1 cellular context compared by ENCODE assay signal in the genomic region with DNA sequence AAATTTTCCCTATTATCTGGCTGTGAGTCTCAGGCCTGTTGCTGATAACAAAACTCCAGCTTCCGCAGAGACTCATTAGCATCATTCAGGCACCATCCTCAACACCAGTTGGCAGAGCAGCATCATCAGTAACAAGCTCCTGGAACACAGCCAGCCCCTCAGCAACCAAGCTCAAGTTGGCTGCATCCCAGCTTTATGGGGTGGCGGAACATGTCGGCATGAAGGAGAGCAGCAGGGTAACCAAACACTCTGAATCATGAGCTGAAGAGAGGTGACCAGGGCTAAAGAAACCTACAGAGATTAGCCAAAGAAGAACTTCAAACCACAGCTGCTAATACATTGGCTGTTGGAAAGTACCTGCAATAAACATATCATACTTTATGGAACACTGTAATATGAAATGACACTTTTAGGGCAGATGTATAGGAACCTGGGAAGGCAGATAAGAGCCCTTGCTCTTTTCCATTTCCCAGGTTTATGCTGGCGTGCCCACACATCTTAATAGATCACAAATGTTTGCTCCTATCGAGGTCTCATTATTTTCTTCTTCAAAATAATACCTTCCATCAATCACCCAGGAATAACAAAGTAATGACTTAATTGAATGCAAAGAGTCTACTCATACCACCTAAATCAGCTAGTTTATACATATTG.
A peak's percentile ranks its signal among the peaks of the same experiment; 100 is the strongest.
TF ChIP-seq lines count a peak whose summit lies in the region.

No MANE protein-coding gene starts in this region.

TF ChIP-seq in HEK293, 187 proteins besides CTCF, POLR2A, EP300 and RAD21 (continued from another document and continues in another):
- TF ChIP-seq INSM2 (tag by site-specific recombination; IDR thresholded peaks at IDR 0.05) (no peak), MEIS1 (CRISPR knock-in tag; IDR thresholded peaks at IDR 0.05; ENCODE audit: borderline replicate concordance) (no peak), REPIN1 (tag by site-specific recombination; IDR thresholded peaks at IDR 0.05; ENCODE audit: low read depth) (no peak), ZBTB8A (tag by site-specific recombination; IDR thresholded peaks at IDR 0.05) (no peak), ZNF16 (tag by site-specific recombination; IDR thresholded peaks at IDR 0.05; ENCODE audit: low read depth) (no peak), PATZ1 (tag by site-specific recombination; IDR thresholded peaks at IDR 0.05) (0 out of 2 replicates have a peak, but pooled peaks have one; percentile 14), ZNF558 (tag by site-specific recombination; IDR thresholded peaks at IDR 0.05) (no peak), ZNF133 (tag by site-specific recombination; IDR thresholded peaks at IDR 0.05) (no peak), ZNF654 (tag by site-specific recombination; IDR thresholded peaks at IDR 0.05; ENCODE audit: low read depth) (no peak), ZNF221 (tag by site-specific recombination; IDR thresholded peaks at IDR 0.05; ENCODE audit: borderline replicate concordance) (no peak), ZNF239 (tag by site-specific recombination; IDR thresholded peaks at IDR 0.05) (no peak), TRIM28 (IDR thresholded peaks at IDR 0.05; ENCODE audit: borderline replicate concordance, low read length) (no peak), SP7 (tag by site-specific recombination; IDR thresholded peaks at IDR 0.05) (no peak), ZNF223 (tag by site-specific recombination; IDR thresholded peaks at IDR 0.05) (no peak), ZBTB21 (tag by site-specific recombination; IDR thresholded peaks at IDR 0.05) (no peak), SETDB1 (IDR thresholded peaks at IDR 0.05; ENCODE audit: insufficient read length, low read length) (no peak), KLF9 (tag by site-specific recombination; IDR thresholded peaks at IDR 0.05; ENCODE audit: low read depth) (no peak), ZNF274 (IDR thresholded peaks at IDR 0.05; ENCODE audit: low read length) (no peak), ZNF274 (tag by site-specific recombination; IDR thresholded peaks at IDR 0.05; ENCODE audit: borderline replicate concordance) (no peak), ZBTB1 (tag by site-specific recombination; IDR thresholded peaks at IDR 0.05) (no peak), ZNF423 (tag by site-specific recombination; IDR thresholded peaks at IDR 0.05) (no peak), ZNF426 (tag by site-specific recombination; IDR thresholded peaks at IDR 0.05) (no peak), BCL6B (tag by site-specific recombination; IDR thresholded peaks at IDR 0.05) (no peak), ZBTB17 (tag by site-specific recombination; IDR thresholded peaks at IDR 0.05) (peak; percentile 62; the same call in 1 of the 2 replicates), ZNF157 (tag by site-specific recombination; IDR thresholded peaks at IDR 0.05) (no peak), WT1 (tag by site-specific recombination; IDR thresholded peaks at IDR 0.05) (no peak), MYNN (tag by site-specific recombination; IDR thresholded peaks at IDR 0.05; ENCODE audit: borderline replicate concordance) (no peak), ZNF513 (tag by site-specific recombination; IDR thresholded peaks at IDR 0.05) (no peak), ZNF837 (tag by site-specific recombination; IDR thresholded peaks at IDR 0.05) (no peak), ZNF184 (tag by site-specific recombination; IDR thresholded peaks at IDR 0.05) (no peak), SCRT1 (tag by site-specific recombination; IDR thresholded peaks at IDR 0.05; ENCODE audit: borderline replicate concordance) (peak; percentile 28; the same call in 1 of the 2 replicates), ZNF114 (tag by site-specific recombination; IDR thresholded peaks at IDR 0.05) (no peak), ZNF138 (tag by site-specific recombination; IDR thresholded peaks at IDR 0.05; ENCODE audit: borderline replicate concordance) (no peak), ZNF211 (tag by site-specific recombination; IDR thresholded peaks at IDR 0.05; ENCODE audit: low read depth) (no peak), ZNF404 (tag by site-specific recombination; IDR thresholded peaks at IDR 0.05) (no peak), ZNF473 (tag by site-specific recombination; IDR thresholded peaks at IDR 0.05) (no peak), ZNF488 (tag by site-specific recombination; IDR thresholded peaks at IDR 0.05) (no peak), ZIC2 (tag by site-specific recombination; IDR thresholded peaks at IDR 0.05) (0 out of 2 replicates have a peak, but pooled peaks have one; percentile 22), ZNF529 (tag by site-specific recombination; IDR thresholded peaks at IDR 0.05; ENCODE audit: insufficient replicate concordance) (no peak), SCRT2 (tag by site-specific recombination; IDR thresholded peaks at IDR 0.05) (peak; percentile 86), ZNF37A (tag by site-specific recombination; IDR thresholded peaks at IDR 0.05) (no peak), ZNF266 (tag by site-specific recombination; IDR thresholded peaks at IDR 0.05; ENCODE audit: low read depth) (no peak), ZNF76 (tag by site-specific recombination; IDR thresholded peaks at IDR 0.05; ENCODE audit: borderline replicate concordance, low read depth) (no peak), ZBTB20 (tag by site-specific recombination; IDR thresholded peaks at IDR 0.05) (no peak), OVOL3 (tag by site-specific recombination; IDR thresholded peaks at IDR 0.05) (no peak)
- TF ChIP-seq, protein P1, sequence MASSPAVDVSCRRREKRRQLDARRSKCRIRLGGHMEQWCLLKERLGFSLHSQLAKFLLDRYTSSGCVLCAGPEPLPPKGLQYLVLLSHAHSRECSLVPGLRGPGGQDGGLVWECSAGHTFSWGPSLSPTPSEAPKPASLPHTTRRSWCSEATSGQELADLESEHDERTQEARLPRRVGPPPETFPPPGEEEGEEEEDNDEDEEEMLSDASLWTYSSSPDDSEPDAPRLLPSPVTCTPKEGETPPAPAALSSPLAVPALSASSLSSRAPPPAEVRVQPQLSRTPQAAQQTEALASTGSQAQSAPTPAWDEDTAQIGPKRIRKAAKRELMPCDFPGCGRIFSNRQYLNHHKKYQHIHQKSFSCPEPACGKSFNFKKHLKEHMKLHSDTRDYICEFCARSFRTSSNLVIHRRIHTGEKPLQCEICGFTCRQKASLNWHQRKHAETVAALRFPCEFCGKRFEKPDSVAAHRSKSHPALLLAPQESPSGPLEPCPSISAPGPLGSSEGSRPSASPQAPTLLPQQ (tag by site-specific recombination; IDR thresholded peaks at IDR 0.05): no peak
- TF ChIP-seq, protein P2, sequence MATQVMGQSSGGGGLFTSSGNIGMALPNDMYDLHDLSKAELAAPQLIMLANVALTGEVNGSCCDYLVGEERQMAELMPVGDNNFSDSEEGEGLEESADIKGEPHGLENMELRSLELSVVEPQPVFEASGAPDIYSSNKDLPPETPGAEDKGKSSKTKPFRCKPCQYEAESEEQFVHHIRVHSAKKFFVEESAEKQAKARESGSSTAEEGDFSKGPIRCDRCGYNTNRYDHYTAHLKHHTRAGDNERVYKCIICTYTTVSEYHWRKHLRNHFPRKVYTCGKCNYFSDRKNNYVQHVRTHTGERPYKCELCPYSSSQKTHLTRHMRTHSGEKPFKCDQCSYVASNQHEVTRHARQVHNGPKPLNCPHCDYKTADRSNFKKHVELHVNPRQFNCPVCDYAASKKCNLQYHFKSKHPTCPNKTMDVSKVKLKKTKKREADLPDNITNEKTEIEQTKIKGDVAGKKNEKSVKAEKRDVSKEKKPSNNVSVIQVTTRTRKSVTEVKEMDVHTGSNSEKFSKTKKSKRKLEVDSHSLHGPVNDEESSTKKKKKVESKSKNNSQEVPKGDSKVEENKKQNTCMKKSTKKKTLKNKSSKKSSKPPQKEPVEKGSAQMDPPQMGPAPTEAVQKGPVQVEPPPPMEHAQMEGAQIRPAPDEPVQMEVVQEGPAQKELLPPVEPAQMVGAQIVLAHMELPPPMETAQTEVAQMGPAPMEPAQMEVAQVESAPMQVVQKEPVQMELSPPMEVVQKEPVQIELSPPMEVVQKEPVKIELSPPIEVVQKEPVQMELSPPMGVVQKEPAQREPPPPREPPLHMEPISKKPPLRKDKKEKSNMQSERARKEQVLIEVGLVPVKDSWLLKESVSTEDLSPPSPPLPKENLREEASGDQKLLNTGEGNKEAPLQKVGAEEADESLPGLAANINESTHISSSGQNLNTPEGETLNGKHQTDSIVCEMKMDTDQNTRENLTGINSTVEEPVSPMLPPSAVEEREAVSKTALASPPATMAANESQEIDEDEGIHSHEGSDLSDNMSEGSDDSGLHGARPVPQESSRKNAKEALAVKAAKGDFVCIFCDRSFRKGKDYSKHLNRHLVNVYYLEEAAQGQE (tag by site-specific recombination; IDR thresholded peaks at IDR 0.05): no peak
- TF ChIP-seq, protein P3, sequence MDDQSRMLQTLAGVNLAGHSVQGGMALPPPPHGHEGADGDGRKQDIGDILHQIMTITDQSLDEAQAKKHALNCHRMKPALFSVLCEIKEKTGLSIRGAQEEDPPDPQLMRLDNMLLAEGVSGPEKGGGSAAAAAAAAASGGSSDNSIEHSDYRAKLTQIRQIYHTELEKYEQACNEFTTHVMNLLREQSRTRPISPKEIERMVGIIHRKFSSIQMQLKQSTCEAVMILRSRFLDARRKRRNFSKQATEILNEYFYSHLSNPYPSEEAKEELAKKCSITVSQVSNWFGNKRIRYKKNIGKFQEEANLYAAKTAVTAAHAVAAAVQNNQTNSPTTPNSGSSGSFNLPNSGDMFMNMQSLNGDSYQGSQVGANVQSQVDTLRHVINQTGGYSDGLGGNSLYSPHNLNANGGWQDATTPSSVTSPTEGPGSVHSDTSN (CRISPR knock-in tag; IDR thresholded peaks at IDR 0.05): no peak
- TF ChIP-seq, protein P4, sequence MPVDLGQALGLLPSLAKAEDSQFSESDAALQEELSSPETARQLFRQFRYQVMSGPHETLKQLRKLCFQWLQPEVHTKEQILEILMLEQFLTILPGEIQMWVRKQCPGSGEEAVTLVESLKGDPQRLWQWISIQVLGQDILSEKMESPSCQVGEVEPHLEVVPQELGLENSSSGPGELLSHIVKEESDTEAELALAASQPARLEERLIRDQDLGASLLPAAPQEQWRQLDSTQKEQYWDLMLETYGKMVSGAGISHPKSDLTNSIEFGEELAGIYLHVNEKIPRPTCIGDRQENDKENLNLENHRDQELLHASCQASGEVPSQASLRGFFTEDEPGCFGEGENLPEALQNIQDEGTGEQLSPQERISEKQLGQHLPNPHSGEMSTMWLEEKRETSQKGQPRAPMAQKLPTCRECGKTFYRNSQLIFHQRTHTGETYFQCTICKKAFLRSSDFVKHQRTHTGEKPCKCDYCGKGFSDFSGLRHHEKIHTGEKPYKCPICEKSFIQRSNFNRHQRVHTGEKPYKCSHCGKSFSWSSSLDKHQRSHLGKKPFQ (tag by site-specific recombination; IDR thresholded peaks at IDR 0.05): no peak
